ENCODE assay signal across 13 cellular contexts in genomic region chr9:123375725-123376132, GRCh38. TPM values are rescaled to one million over a fixed set of nuclear protein-coding genes. Genes with fewer than 3 reads are reported as not detected.
A peak's percentile ranks its signal among the peaks of the same experiment; 100 is the strongest.
DNase-seq lines count a peak whose midpoint lies in the region; ATAC-seq and TF ChIP-seq lines count a peak whose summit lies in the region.
"Had no signal": no experiment of that assay in that cellular context is flagged by ENCODE, and none has a peak within 500 bp of the region (broad histone marks: within the 10 kb centered on the region; RNA-seq: fewer than 3 reads in every experiment).

No MANE protein-coding gene starts in this region.

- H3K36me3 Mint-ChIP-seq in glutamatergic neuron (ENCODE audit: unreplicated experiment) = no peaks in the 10 kb centered on the region

- DNase-seq in COLO668 (lab: John Stamatoyannopoulos, UW; ENCODE audit: unreplicated experiment) (peak; percentile 30), LoVo (ENCODE audit: low spot score) (peak; percentile 89), body of pancreas (no peak), NCI-H774 (lab: John Stamatoyannopoulos, UW) (no peak), glutamatergic neuron (no peak), NCI-H526 (lab: John Stamatoyannopoulos, UW) (no peak)
- no peak for DNase-seq in stimulated activated naive CD4-positive, alpha-beta T cell treated with Interleukin-2 at 50 U/mL for 16 hours (lab: John Stamatoyannopoulos, UW)
- DNase-seq: Calu3, spleen had no signal

- no peaks in the 10 kb centered on the region for H3K9me3 ChIP-seq in body of pancreas
- H3K9me3 ChIP-seq in muscle layer of colon (ENCODE audit: low read length) = no peaks in the 10 kb centered on the region
- H3K9me3 ChIP-seq: spleen, tibial nerve had no signal

- H3K4me3 Mint-ChIP-seq in glutamatergic neuron (ENCODE audit: unreplicated experiment) = no peak overlapping the region

- H3K27ac ChIP-seq in body of pancreas = no peak overlapping the region
- H3K27ac ChIP-seq in muscle layer of colon (ENCODE audit: low read depth, low read length) = peak overlapping the region; percentile 21

- H3K27me3 Mint-ChIP-seq in glutamatergic neuron (ENCODE audit: unreplicated experiment) = peaks cover 11% of the 10 kb centered on the region

- TF ChIP-seq CTCF in body of pancreas (IDR thresholded peaks at IDR 0.05) = no peak
- no peak for TF ChIP-seq CTCF in glutamatergic neuron (IDR thresholded peaks at IDR 0.05; ENCODE audit: partially characterized antibody, unreplicated experiment)

- H3K4me1 Mint-ChIP-seq in glutamatergic neuron (ENCODE audit: low read depth, unreplicated experiment) = peaks cover 14% of the 10 kb centered on the region

- H3K9ac ChIP-seq in muscle layer of colon (ENCODE audit: low read length) = no peak overlapping the region

- intact Hi-C loops in body of pancreas (cut with DNase I) = no loop called here

- no peaks in the 10 kb centered on the region for H3K36me3 ChIP-seq in body of pancreas (replicated peaks in 1 of 2; ENCODE audit: insufficient read depth in 1 of 2, low read depth in 2 of 2)
- H3K36me3 ChIP-seq in muscle layer of colon (ENCODE audit: insufficient read depth, low read length) = no peaks in the 10 kb centered on the region

- no peak overlapping the region for H3K27ac Mint-ChIP-seq in glutamatergic neuron (ENCODE audit: unreplicated experiment)

- H3K27me3 ChIP-seq in body of pancreas (peaks cover 0 to 11% of the 10 kb centered on the region in 2 donors), muscle layer of colon (ENCODE audit: control insufficient read depth in 1 of 2, insufficient read depth in 2 of 2, low read length in 2 of 2) (peaks cover 0 to 12% of the 10 kb centered on the region in 2 donors)

- H3K4me3 ChIP-seq in body of pancreas (no peak overlapping the region), muscle layer of colon (ENCODE audit: low read depth in 1 of 2, low read length in 2 of 2) (peak overlapping the region in 1 of 2 donors; percentile 23)
- H3K4me3 ChIP-seq: spleen, tibial nerve had no signal

- H3K4me1 ChIP-seq in body of pancreas (peaks cover 21% of the 10 kb centered on the region), muscle layer of colon (ENCODE audit: insufficient read depth, low read length) (peaks cover 27% of the 10 kb centered on the region)

- H3K9me3 Mint-ChIP-seq in glutamatergic neuron (ENCODE audit: unreplicated experiment) = peaks cover 2% of the 10 kb centered on the region

- ATAC-seq in body of pancreas = peak; percentile 22
- ATAC-seq: activated CD4-positive, CD25-positive, alpha-beta regulatory T cell treated with anti-CD3 and anti-CD28 coated beads, Interleukin-2, amount 50 U/mL, for 24 hours had no signal

- 7 to 15% methylated on average over 9 to 12 of the region's 12 CpGs for WGBS in body of pancreas, 2 donors

- no peak for TF ChIP-seq POLR2A in body of pancreas (IDR thresholded peaks at IDR 0.05)

RNA-seq across cellular contexts. Expression of gene CRB2, which starts 19.7 kb away (rescaled TPM):
- total RNA-seq in body of pancreas (1 to 10 TPM in 1 of 2 donors, under 1 TPM in 1; under 0.01 to 1.3 TPM), glutamatergic neuron (ENCODE audit: unreplicated experiment) (6.8 TPM)
- total RNA-seq: Calu3, NCI-H460 had no signal

Comparison
In these comparisons a context has a peak if more than half of its experiments do, and no peak if none do; other contexts are left out.
1. DNase-seq: peak in COLO668 (single experiment) and LoVo (single experiment); none in body of pancreas (0 of 4), NCI-H774 (single experiment), glutamatergic neuron (single experiment), NCI-H526 (0 of 2) and stimulated activated naive CD4-positive, alpha-beta T cell treated with Interleukin-2 at 50 U/mL for 16 hours (single experiment).